28 cellular contexts compared by ENCODE assay signal in the genomic region with DNA sequence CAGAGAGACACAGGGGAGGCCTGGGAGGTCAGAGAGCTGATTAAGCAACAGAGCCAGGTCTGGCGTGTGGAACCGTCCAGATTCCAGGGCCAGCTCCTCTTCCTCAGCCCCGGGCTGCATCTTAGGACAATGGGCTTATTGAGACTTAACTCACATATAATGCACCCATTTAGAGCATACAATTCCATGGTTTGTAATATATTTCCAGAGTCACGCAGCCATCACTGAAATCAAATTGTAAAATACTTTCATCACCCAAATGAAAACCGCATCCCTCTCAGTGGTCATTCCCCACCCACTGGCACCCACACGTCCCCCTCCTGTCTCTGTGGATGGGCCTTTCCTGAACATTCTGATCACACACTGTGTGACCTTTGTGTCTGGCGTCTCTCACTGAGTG. TPM values are rescaled to one million over a fixed set of nuclear protein-coding genes. Genes with fewer than 3 reads are reported as not detected.
DNase-seq lines count a peak whose midpoint lies in the region; ATAC-seq lines count a peak whose summit lies in the region.
"Had no signal": no experiment of that assay in that cellular context is flagged by ENCODE, and none has a peak within 500 bp of the region (broad histone marks: within the 10 kb centered on the region; RNA-seq: fewer than 3 reads in every experiment).

No MANE protein-coding gene starts in this region.

- DNase-seq in CD1c-positive myeloid dendritic cell (ENCODE audit: extremely low spot score) (peak; percentile 70), SK-MEL-5 (ENCODE audit: low read depth, low spot score) (peak; percentile 97), hypothalamus (lab: John Stamatoyannopoulos, UW) (peak in 27 of 51 donors; percentile 17 to 75 (median 48)), substantia nigra (lab: John Stamatoyannopoulos, UW) (peak in 42 of 49 donors; percentile 12 to 80 (median 48)), NCI-H1694 treated with DMSO at 0.1 percent for 48 hours (lab: John Stamatoyannopoulos, UW) (no peak)
- DNase-seq in stimulated activated CD4-positive, alpha-beta T cell treated with anti-CD3 and anti-CD28 coated beads, Interleukin-12 subunit alpha, Interleukin-12 subunit beta, amount 100 ng/mL, for 4 hours: no peak
- DNase-seq: activated CD4-positive, alpha-beta T cell treated with anti-CD3 and anti-CD28 coated beads, Interleukin-2, amount 50 U/mL, for 4 hours; activated CD8-positive, alpha-beta memory T cell treated with anti-CD3 and anti-CD28 coated beads, Interleukin-2, amount 50 U/mL, for 48 hours; activated effector memory CD4-positive, alpha-beta T cell treated with Interleukin-2 at 50 U/mL for 16 hours; BE2C; Calu3; dermis blood vessel endothelial cell; EL; kidney; NCI-H1105; NCI-H2171; SIG-M5; T-helper 17 cell; thyroid gland had no signal

- peak overlapping the region; percentile 93 for H3K27ac ChIP-seq in substantia nigra (ENCODE audit: low read depth, low read length, poor library complexity, severe bottlenecking)
- H3K27ac ChIP-seq: hepatocyte, parathyroid adenoma, thyroid gland, VCaP had no signal

- in situ Hi-C loops in SK-MEL-5 (cut with HindIII; ENCODE audit: low pct_unique_long_range_greater_than_20kb, low sequenced_read_pairs): no loop called here

- ATAC-seq in HG03280 (IDR thresholded peaks at IDR 0.05; ENCODE audit: unreplicated experiment): no peak
- ATAC-seq: HCT116; stimulated activated memory B cell treated with anti-CD40 and anti-IgM and Interleukin-4, amounts not matched to agents 10 μg/mL and 1 μg/mL and 100 μg/mL, for 72 hours; T-helper 17 cell had no signal

RNA-seq across cellular contexts. Expression of a gene that starts 2.1 kb away (rescaled TPM):
- 550 and 588 TPM in 2 replicates for total RNA-seq in SK-MEL-5 (2014; rRNA removed; shearing (Covaris generic))
- 1,015 and 1,089 TPM in 2 replicates for polyA plus RNA-seq in SK-MEL-5 (2015; cell fraction: cytosol; rRNA removed)
- 1,678 and 1,969 TPM in 2 replicates for polyA plus RNA-seq in SK-MEL-5 (2015; cell fraction: nucleus; rRNA removed)

RNA-seq across cellular contexts. Expression of a gene that starts 13.2 kb away (rescaled TPM):
- 2,457 and 2,669 TPM in 2 replicates for total RNA-seq in SK-MEL-5 (2014; rRNA removed; shearing (Covaris generic))
- 3,611 and 3,895 TPM in 2 replicates for polyA plus RNA-seq in SK-MEL-5 (2015; cell fraction: cytosol; rRNA removed)
- polyA plus RNA-seq in SK-MEL-5 (2015; cell fraction: nucleus; rRNA removed): 2,394 and 2,412 TPM in 2 replicates

RNA-seq across cellular contexts. Expression of a gene that starts 14.7 kb away (rescaled TPM):
- 0.29 and 0.45 TPM in 2 replicates for total RNA-seq in SK-MEL-5 (2014; rRNA removed; shearing (Covaris generic))
- 0.83 and 1.2 TPM in 2 replicates for polyA plus RNA-seq in SK-MEL-5 (2015; cell fraction: cytosol; rRNA removed)
- polyA plus RNA-seq in SK-MEL-5 (2015; cell fraction: nucleus; rRNA removed): 0.57 and 0.76 TPM in 2 replicates
- total RNA-seq: bronchial epithelial cell, Calu3, hepatocyte had no signal

RNA-seq across cellular contexts. Expression of a gene that starts 31.6 kb away (rescaled TPM):
- total RNA-seq in SK-MEL-5 (2014; rRNA removed; shearing (Covaris generic)): not detected in 2 replicates
- polyA plus RNA-seq in SK-MEL-5 (2015; cell fraction: cytosol; rRNA removed): not detected in 2 replicates
- polyA plus RNA-seq in SK-MEL-5 (2015; cell fraction: nucleus; rRNA removed): not detected in 2 replicates
- total RNA-seq: bronchial epithelial cell, dermis blood vessel endothelial cell, hepatocyte, lung microvascular endothelial cell had no signal
- polyA plus RNA-seq: endothelial cell of umbilical vein had no signal

RNA-seq across cellular contexts. Expression of a gene that starts 36.1 kb away (rescaled TPM):
- total RNA-seq in SK-MEL-5 (2014; rRNA removed; shearing (Covaris generic)): 0.16 and 0.27 TPM in 2 replicates
- 1.00 and 1.5 TPM in 2 replicates for polyA plus RNA-seq in SK-MEL-5 (2015; cell fraction: cytosol; rRNA removed)
- 0.32 TPM in 1 of 2 replicates, not detected in the other for polyA plus RNA-seq in SK-MEL-5 (2015; cell fraction: nucleus; rRNA removed)
- total RNA-seq: bronchial epithelial cell had no signal

Comparison
In these comparisons a context has a peak if more than half of its experiments do, and no peak if none do; other contexts are left out.
1. DNase-seq: peak in CD1c-positive myeloid dendritic cell (single experiment), SK-MEL-5 (single experiment), hypothalamus (27 of 51) and substantia nigra (42 of 49); none in NCI-H1694 treated with DMSO at 0.1 percent for 48 hours (single experiment) and stimulated activated CD4-positive, alpha-beta T cell treated with anti-CD3 and anti-CD28 coated beads, Interleukin-12 subunit alpha, Interleukin-12 subunit beta, amount 100 ng/mL, for 4 hours (single experiment).